ENCODE assay signal across 9 cellular contexts in the genomic region with DNA sequence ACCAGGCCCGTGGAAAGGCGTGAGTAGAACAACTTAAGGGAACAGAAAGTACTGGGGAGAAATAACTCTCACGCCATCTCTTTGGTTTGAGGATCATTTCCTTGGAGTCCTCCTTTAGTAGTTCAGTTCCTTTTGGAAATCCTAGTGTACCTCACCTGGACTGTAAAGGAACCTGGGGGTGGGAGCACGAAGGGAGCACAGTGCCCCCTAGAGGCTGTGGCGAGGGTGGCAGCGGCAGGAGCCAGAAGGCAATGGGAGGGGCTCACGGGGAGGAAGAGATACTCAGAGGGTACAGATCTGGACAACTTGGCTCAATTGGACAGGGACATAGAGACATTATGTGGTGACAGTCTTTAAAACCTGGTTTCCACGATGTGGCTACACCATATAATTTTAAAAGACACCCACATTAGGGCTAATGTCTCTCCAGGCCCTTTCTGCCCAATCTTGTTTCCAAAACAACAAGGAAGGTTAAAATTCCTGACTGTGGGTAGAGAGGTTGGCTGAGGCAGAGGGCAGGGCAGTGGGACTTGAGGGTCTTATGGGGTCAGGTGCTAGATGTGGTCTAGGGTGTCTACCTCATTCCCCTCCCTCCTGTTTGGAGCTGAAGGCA.
A peak's percentile ranks its signal among the peaks of the same experiment; 100 is the strongest.
DNase-seq lines count a peak whose midpoint lies in the region; ATAC-seq and TF ChIP-seq lines count a peak whose summit lies in the region.
"Had no signal": no experiment of that assay in that cellular context is flagged by ENCODE, and none has a peak within 500 bp of the region (broad histone marks: within the 10 kb centered on the region; RNA-seq: fewer than 3 reads in every experiment).

No MANE protein-coding gene starts in this region.

- WGBS in esophagus muscularis mucosa, result 63% methylated on average over 8 of the region's 8 CpGs

- H3K79me2 ChIP-seq in GM23338 (replicated peaks; ENCODE audit: insufficient read depth), result no peaks in the 10 kb centered on the region
- H3K79me2 ChIP-seq in parathyroid adenoma, result no peaks in the 10 kb centered on the region

- TF ChIP-seq POLR2A in esophagus muscularis mucosa (IDR thresholded peaks at IDR 0.05; ENCODE audit: low read depth), result no peak

- H3K9me2 ChIP-seq in GM23338 (ENCODE audit: insufficient read depth), result peaks cover 5% of the 10 kb centered on the region; the same call in 1 of the 2 replicates

- TF ChIP-seq CTCF in GM23338 (conservative IDR thresholded peaks at IDR 0.05; ENCODE audit: low read depth in 2 of 2) (peak; percentile 98 to 99), esophagus muscularis mucosa (IDR thresholded peaks at IDR 0.05) (peak; percentile 62 to 89 (median 79)), parathyroid adenoma (IDR thresholded peaks at IDR 0.05) (peak; percentile 60)

- no peak overlapping the region for H3K4me3 ChIP-seq in GM23338
- H3K4me3 ChIP-seq in esophagus muscularis mucosa, result no peak overlapping the region
- H3K4me3 ChIP-seq in parathyroid adenoma (ENCODE audit: low read depth, low read length), result no peak overlapping the region

- 0 out of 2 replicates have a peak, but pooled peaks cover 5% of the 10 kb centered on the region for H3K4me1 ChIP-seq in GM23338 (ENCODE audit: insufficient read depth)
- H3K4me1 ChIP-seq in esophagus muscularis mucosa, result peaks cover 6 to 37% (median 22%) of the 10 kb centered on the region in 4 donors
- H3K4me1 ChIP-seq in parathyroid adenoma, result no peaks in the 10 kb centered on the region

- intact Hi-C loops in esophagus muscularis mucosa (cut with DNase I), result loop anchor here (5.0 to 10.0 kb wide), 2 partner anchors 229 to 331 kb away; no protein-coding TSS in a partner anchor

- peak; percentile 92 for ATAC-seq in GM23338

- no peaks in the 10 kb centered on the region for H3K36me3 Mint-ChIP-seq in GM23338 (ENCODE audit: low read depth)

- no peak overlapping the region for H2AFZ ChIP-seq in GM23338
- no peak overlapping the region for H2AFZ ChIP-seq in parathyroid adenoma

- H3K27me3 Mint-ChIP-seq in GM23338 (ENCODE audit: insufficient read depth, low read depth, poor library complexity), result peaks cover 9% of the 10 kb centered on the region
- H3K27me3 Mint-ChIP-seq: activated B cell treated with CpG ODN at 0.5 μM for 24 hours had no signal

- no peak overlapping the region for H3K4me2 ChIP-seq in GM23338
- no peak overlapping the region for H3K4me2 ChIP-seq in parathyroid adenoma (ENCODE audit: low read length)

- H3K27me3 ChIP-seq in GM23338 (ENCODE audit: insufficient read depth) (no peaks in the 10 kb centered on the region), esophagus muscularis mucosa (no peaks in the 10 kb centered on the region), parathyroid adenoma (ENCODE audit: control insufficient read depth, insufficient read depth, low read length) (no peaks in the 10 kb centered on the region)

- H3K9me3 Mint-ChIP-seq in GM23338, result no peaks in the 10 kb centered on the region; the same call in 2 of the 3 replicates
- H3K9me3 Mint-ChIP-seq: activated B cell treated with CpG ODN at 0.5 μM for 24 hours had no signal

- no peak overlapping the region for H3K9ac ChIP-seq in parathyroid adenoma

- no peak overlapping the region for H3K27ac ChIP-seq in GM23338 (ENCODE audit: low read depth)
- H3K27ac ChIP-seq in esophagus muscularis mucosa (replicated peaks in 1 of 4), result no peak overlapping the region
- no peak overlapping the region for H3K27ac ChIP-seq in parathyroid adenoma

- no peaks in the 10 kb centered on the region for H3K9me3 ChIP-seq in esophagus muscularis mucosa
- H3K9me3 ChIP-seq in parathyroid adenoma (ENCODE audit: control insufficient read depth, low read length), result no peaks in the 10 kb centered on the region

- no peak overlapping the region for H3K4me3 Mint-ChIP-seq in GM23338
- H3K4me3 Mint-ChIP-seq: activated B cell treated with CpG ODN at 0.5 μM for 24 hours had no signal

- no peak for TF ChIP-seq EP300 in esophagus muscularis mucosa (IDR thresholded peaks at IDR 0.05)

- peak; percentile 48 for DNase-seq in DMS153 treated with DMSO at 0.1 percent for 48 hours (lab: John Stamatoyannopoulos, UW; ENCODE audit: unreplicated experiment)
- DNase-seq in GM23338 (ENCODE audit: low spot score), result peak; percentile 75
- DNase-seq in NCI-H345 (lab: John Stamatoyannopoulos, UW), result peak; percentile 43
- peak; percentile 72 for DNase-seq in activated CD8-positive, alpha-beta memory T cell treated with anti-CD3 and anti-CD28 coated beads for 24 hours
- DNase-seq in esophagus muscularis mucosa (ENCODE audit: extremely low spot score), result no peak
- DNase-seq in occipital lobe (lab: John Stamatoyannopoulos, UW), result no peak
- no peak for DNase-seq in DMS79 (lab: John Stamatoyannopoulos, UW)
- DNase-seq: activated B cell treated with CpG ODN at 0.5 μM for 24 hours had no signal

- peaks cover 17% of the 10 kb centered on the region for H3K4me1 Mint-ChIP-seq in GM23338

- H3K27ac Mint-ChIP-seq in GM23338, result no peak overlapping the region
- H3K27ac Mint-ChIP-seq: activated B cell treated with CpG ODN at 0.5 μM for 24 hours had no signal

- no peaks in the 10 kb centered on the region for H3K36me3 ChIP-seq in GM23338 (ENCODE audit: insufficient read depth)
- H3K36me3 ChIP-seq in esophagus muscularis mucosa, result peaks cover 5 to 28% (median 8%) of the 10 kb centered on the region in 4 donors
- no peaks in the 10 kb centered on the region for H3K36me3 ChIP-seq in parathyroid adenoma (ENCODE audit: control insufficient read depth, insufficient read depth, low read length)

- H3F3A ChIP-seq in GM23338 (replicated peaks; ENCODE audit: low read depth), result no peaks in the 10 kb centered on the region

- H4K20me1 ChIP-seq in GM23338 (replicated peaks; ENCODE audit: insufficient read depth), result no peaks in the 10 kb centered on the region; the same call in 1 of the 2 replicates

TF ChIP-seq in GM23338, 12 proteins besides CTCF, POLR2A, EP300 and RAD21 (continues in another document):
- TF ChIP-seq, protein P1, sequence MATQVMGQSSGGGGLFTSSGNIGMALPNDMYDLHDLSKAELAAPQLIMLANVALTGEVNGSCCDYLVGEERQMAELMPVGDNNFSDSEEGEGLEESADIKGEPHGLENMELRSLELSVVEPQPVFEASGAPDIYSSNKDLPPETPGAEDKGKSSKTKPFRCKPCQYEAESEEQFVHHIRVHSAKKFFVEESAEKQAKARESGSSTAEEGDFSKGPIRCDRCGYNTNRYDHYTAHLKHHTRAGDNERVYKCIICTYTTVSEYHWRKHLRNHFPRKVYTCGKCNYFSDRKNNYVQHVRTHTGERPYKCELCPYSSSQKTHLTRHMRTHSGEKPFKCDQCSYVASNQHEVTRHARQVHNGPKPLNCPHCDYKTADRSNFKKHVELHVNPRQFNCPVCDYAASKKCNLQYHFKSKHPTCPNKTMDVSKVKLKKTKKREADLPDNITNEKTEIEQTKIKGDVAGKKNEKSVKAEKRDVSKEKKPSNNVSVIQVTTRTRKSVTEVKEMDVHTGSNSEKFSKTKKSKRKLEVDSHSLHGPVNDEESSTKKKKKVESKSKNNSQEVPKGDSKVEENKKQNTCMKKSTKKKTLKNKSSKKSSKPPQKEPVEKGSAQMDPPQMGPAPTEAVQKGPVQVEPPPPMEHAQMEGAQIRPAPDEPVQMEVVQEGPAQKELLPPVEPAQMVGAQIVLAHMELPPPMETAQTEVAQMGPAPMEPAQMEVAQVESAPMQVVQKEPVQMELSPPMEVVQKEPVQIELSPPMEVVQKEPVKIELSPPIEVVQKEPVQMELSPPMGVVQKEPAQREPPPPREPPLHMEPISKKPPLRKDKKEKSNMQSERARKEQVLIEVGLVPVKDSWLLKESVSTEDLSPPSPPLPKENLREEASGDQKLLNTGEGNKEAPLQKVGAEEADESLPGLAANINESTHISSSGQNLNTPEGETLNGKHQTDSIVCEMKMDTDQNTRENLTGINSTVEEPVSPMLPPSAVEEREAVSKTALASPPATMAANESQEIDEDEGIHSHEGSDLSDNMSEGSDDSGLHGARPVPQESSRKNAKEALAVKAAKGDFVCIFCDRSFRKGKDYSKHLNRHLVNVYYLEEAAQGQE (IDR thresholded peaks at IDR 0.05; ENCODE audit: unreplicated experiment), result no peak
- no peak for TF ChIP-seq STAT1 (IDR thresholded peaks at IDR 0.05; ENCODE audit: unreplicated experiment)
- no peak for TF ChIP-seq JUNB (IDR thresholded peaks at IDR 0.05; ENCODE audit: unreplicated experiment)
- no peak for TF ChIP-seq EZH2phosphoT487 (IDR thresholded peaks at IDR 0.05; ENCODE audit: unreplicated experiment)
- TF ChIP-seq NANOG (IDR thresholded peaks at IDR 0.05; ENCODE audit: borderline replicate concordance), result no peak
- TF ChIP-seq, protein P2, sequence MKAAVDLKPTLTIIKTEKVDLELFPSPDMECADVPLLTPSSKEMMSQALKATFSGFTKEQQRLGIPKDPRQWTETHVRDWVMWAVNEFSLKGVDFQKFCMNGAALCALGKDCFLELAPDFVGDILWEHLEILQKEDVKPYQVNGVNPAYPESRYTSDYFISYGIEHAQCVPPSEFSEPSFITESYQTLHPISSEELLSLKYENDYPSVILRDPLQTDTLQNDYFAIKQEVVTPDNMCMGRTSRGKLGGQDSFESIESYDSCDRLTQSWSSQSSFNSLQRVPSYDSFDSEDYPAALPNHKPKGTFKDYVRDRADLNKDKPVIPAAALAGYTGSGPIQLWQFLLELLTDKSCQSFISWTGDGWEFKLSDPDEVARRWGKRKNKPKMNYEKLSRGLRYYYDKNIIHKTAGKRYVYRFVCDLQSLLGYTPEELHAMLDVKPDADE (IDR thresholded peaks at IDR 0.05), result no peak
- TF ChIP-seq CREB1 (CRISPR knock-in tag; IDR thresholded peaks at IDR 0.05; ENCODE audit: low read depth), result no peak

Comparison
In these comparisons a context has a peak if more than half of its experiments do, and no peak if none do; other contexts are left out.
1. DNase-seq: peak in DMS153 treated with DMSO at 0.1 percent for 48 hours (single experiment), GM23338 (single experiment), NCI-H345 (single experiment) and activated CD8-positive, alpha-beta memory T cell treated with anti-CD3 and anti-CD28 coated beads for 24 hours (single experiment); none in esophagus muscularis mucosa (single experiment), occipital lobe (single experiment) and DMS79 (single experiment).
2. Peak in every context shown above with its lines, with median percentiles within 50 percentile points of each other: CTCF ChIP-seq.